In the genomic region with DNA sequence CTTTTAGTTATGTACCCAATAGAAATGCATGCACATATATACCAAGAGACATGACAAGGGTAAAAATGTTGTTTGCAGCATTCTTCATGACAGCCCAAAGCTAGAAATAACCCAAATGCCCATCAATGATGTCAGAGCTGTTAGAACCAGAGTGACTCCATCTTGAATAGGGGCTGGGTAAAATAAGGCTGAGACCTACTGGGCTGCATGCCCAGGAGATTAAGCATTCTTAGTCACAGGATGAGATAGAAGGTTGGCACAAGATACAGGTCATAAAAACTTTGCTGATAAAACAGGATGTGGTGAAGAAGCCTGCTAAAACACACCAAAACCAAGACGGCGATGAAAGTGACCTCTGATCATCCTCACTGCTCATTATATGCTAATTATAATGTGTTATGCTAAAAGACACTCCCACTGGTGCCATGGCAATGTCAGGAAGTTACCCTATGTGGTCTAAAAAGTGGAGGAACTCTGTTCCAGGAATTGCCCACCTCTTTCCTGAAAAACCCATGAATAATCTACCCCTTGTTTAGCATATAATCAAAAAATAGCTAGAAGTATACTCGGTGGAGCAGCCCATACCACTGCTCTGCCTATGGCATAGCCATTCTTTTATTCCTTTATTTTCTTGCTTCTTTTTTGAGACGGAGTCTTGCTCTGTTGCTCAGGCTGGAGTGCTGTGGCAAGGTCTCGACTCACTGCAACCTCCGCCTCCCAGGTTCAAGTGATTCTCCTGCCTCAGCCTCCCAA, we compare ENCODE assay signal across 8 cellular contexts. TPM values are rescaled to one million over a fixed set of nuclear protein-coding genes. Genes with fewer than 3 reads are reported as not detected.
DNase-seq lines count a peak whose midpoint lies in the region; ATAC-seq, FAIRE-seq and TF ChIP-seq lines count a peak whose summit lies in the region.

No MANE protein-coding gene starts in this region.

- H3K79me2 ChIP-seq in K562 (ENCODE audit: control insufficient read depth, insufficient read depth, low read length) (peaks cover 44% of the 10 kb centered on the region), smooth muscle cell (ENCODE audit: low read depth) (no peaks in the 10 kb centered on the region)

- H2AFZ ChIP-seq in K562 (ENCODE audit: low read depth, low read length) (no peak overlapping the region), smooth muscle cell (ENCODE audit: low read depth) (no peak overlapping the region)

- no peak for FAIRE-seq in K562 (lab: Jason Lieb, UNC)

- intact Hi-C loops in K562 (cut with micrococcal nuclease): no loop called here

- TF ChIP-seq RAD21 in K562 (CRISPR knock-in tag; conservative IDR thresholded peaks at IDR 0.05 in 1 of 2, IDR thresholded peaks at IDR 0.05 in 1 of 2): peak in 1 of 2 experiments; percentile 52; a peak in 2 of 4 replicates

- H3K4me1 ChIP-seq in K562 (replicated peaks in 1 of 2; ENCODE audit: control insufficient read depth in 2 of 2, insufficient read depth in 2 of 2, low read length in 2 of 2) (peaks cover 12 to 28% of the 10 kb centered on the region in 2 experiments), smooth muscle cell (ENCODE audit: low read depth) (no peaks in the 10 kb centered on the region)

- H3K4me2 ChIP-seq in K562 (ENCODE audit: insufficient read depth, low read length) (no peak overlapping the region), smooth muscle cell (peak overlapping the region; percentile 42)

- no peak overlapping the region; the same call in 2 of the 3 replicates for H3K27ac ChIP-seq in K562 (ENCODE audit: extremely low read depth, low read depth, low read length)
- peak overlapping the region; percentile 45 for H3K27ac ChIP-seq in smooth muscle cell (ENCODE audit: low read depth)

- H3K9me3 ChIP-seq in K562 (replicated peaks; ENCODE audit: control insufficient read depth, insufficient read depth, low read depth, low read length) (no peaks in the 10 kb centered on the region), smooth muscle cell (replicated peaks; ENCODE audit: low read depth) (no peaks in the 10 kb centered on the region)

- peaks cover 44% of the 10 kb centered on the region for H3K36me3 ChIP-seq in K562 (ENCODE audit: control insufficient read depth, insufficient read depth, low read length)
- no peaks in the 10 kb centered on the region for H3K36me3 ChIP-seq in smooth muscle cell (ENCODE audit: low read depth)

- peak overlapping the region in 1 of 2 experiments; percentile 51; a peak in 1 of 4 replicates for H3K9ac ChIP-seq in K562 (ENCODE audit: insufficient read depth in 1 of 2, low read depth in 2 of 2, low read length in 2 of 2)
- H3K9ac ChIP-seq in smooth muscle cell (ENCODE audit: low read depth): no peak overlapping the region

- TF ChIP-seq EP300 in K562 (IDR thresholded peaks at IDR 0.05; ENCODE audit: low read length): no peak

- peaks cover 4% of the 10 kb centered on the region for H3F3A ChIP-seq in smooth muscle cell (ENCODE audit: low read depth)

- DNase-seq in RKO (ENCODE audit: low spot score) (peak; percentile 87), K562 (ENCODE audit: extremely low read depth in 1 of 4, low spot score in 3 of 4) (peak in 1 of 4 experiments; percentile 27), smooth muscle cell (lab: John Stamatoyannopoulos, UW; ENCODE audit: unreplicated experiment) (no peak), DMS153 (lab: John Stamatoyannopoulos, UW) (no peak)

- TF ChIP-seq CTCF in K562 (IDR thresholded peaks at IDR 0.05 in 2 of 3, conservative IDR thresholded peaks at IDR 0.05 in 1 of 3; ENCODE audit: insufficient read depth in 2 of 3, low read depth in 1 of 3, low read length in 3 of 3): no peak
- TF ChIP-seq CTCF in smooth muscle cell (IDR thresholded peaks at IDR 0.05; ENCODE audit: borderline replicate concordance, insufficient read depth, poor library complexity, severe bottlenecking): no peak

- no peaks in the 10 kb centered on the region for H3K9me1 ChIP-seq in K562 (ENCODE audit: control insufficient read depth, insufficient read depth, low read length)

- no TSS peak for BruUV-seq in K562 (replicated peaks; lab: Mats Ljungman, UMichigan)

- TF ChIP-seq POLR2A in K562 (conservative IDR thresholded peaks at IDR 0.05): no peak

- WGBS in K562 (ENCODE audit: insufficient coverage, low coverage, missing lambda C conversion rate): 25% methylated on average over 4 of the region's 6 CpGs
- 68% methylated on average over 6 of the region's 6 CpGs for WGBS in smooth muscle cell (ENCODE audit: low lambda C conversion rate)

- H3K27me3 ChIP-seq in K562 (ENCODE audit: control insufficient read depth in 2 of 2, insufficient read depth in 2 of 2, low read length in 2 of 2): no peaks in the 10 kb centered on the region
- no peaks in the 10 kb centered on the region for H3K27me3 ChIP-seq in smooth muscle cell (ENCODE audit: low read depth)

- H4K20me1 ChIP-seq in K562 (replicated peaks; ENCODE audit: control insufficient read depth, insufficient read depth, low read length) (no peaks in the 10 kb centered on the region), smooth muscle cell (ENCODE audit: low read depth) (no peaks in the 10 kb centered on the region)

- H3K4me3 ChIP-seq in K562 (no peak overlapping the region), smooth muscle cell (no peak overlapping the region)

- POLR2A ChIA-PET in K562 (lab: Yijun Ruan, JAX): interaction anchor here (1.2 kb wide), 2 partner anchors 11 to 13 kb away, joined by 5 read pairs; no protein-coding TSS in a partner anchor

- CTCF ChIA-PET in K562 (lab: Yijun Ruan, JAX; ENCODE audit: low intra/inter-chr PET ratio): no interaction called here

- in situ Hi-C loops in K562 (cut with MboI): no loop called here

- ATAC-seq in GM19043 (IDR thresholded peaks at IDR 0.05; ENCODE audit: low read depth, unreplicated experiment) (peak; percentile 49), K562 (no peak), HG03354 (IDR thresholded peaks at IDR 0.05; ENCODE audit: poor library complexity, severe bottlenecking, unreplicated experiment) (no peak), GM21423 (IDR thresholded peaks at IDR 0.05; ENCODE audit: unreplicated experiment) (no peak), GM21786 (IDR thresholded peaks at IDR 0.05; ENCODE audit: unreplicated experiment) (no peak)

TF ChIP-seq in K562, 482 proteins besides CTCF, POLR2A, EP300 and RAD21 (continues in another document):
- TF ChIP-seq, protein P1, sequence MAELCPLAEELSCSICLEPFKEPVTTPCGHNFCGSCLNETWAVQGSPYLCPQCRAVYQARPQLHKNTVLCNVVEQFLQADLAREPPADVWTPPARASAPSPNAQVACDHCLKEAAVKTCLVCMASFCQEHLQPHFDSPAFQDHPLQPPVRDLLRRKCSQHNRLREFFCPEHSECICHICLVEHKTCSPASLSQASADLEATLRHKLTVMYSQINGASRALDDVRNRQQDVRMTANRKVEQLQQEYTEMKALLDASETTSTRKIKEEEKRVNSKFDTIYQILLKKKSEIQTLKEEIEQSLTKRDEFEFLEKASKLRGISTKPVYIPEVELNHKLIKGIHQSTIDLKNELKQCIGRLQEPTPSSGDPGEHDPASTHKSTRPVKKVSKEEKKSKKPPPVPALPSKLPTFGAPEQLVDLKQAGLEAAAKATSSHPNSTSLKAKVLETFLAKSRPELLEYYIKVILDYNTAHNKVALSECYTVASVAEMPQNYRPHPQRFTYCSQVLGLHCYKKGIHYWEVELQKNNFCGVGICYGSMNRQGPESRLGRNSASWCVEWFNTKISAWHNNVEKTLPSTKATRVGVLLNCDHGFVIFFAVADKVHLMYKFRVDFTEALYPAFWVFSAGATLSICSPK (IDR thresholded peaks at IDR 0.05; ENCODE audit: borderline replicate concordance): no peak
- TF ChIP-seq MAFK (IDR thresholded peaks at IDR 0.05; ENCODE audit: low read length): no peak
- TF ChIP-seq KAT2B (IDR thresholded peaks at IDR 0.05; ENCODE audit: low read depth, low read length): no peak

RNA-seq across cellular contexts. Expression of gene ZBTB11, which starts 32.9 kb away (rescaled TPM):
- 32.5 and 111 TPM in 2 replicates for total RNA-seq in K562 (2011; cell fraction: chromatin; rRNA removed; ENCODE audit: low replicate concordance)
- total RNA-seq in K562 (2011; cell fraction: nucleolus; rRNA removed): 22.2 and 32.0 TPM in 2 replicates
- 39.2 and 53.8 TPM in 2 replicates for total RNA-seq in K562 (2011; cell fraction: nucleoplasm; rRNA removed)
- 23.7 and 23.8 TPM in 2 replicates for total RNA-seq in K562 (2014; rRNA removed)
- total RNA-seq in K562 (2014; rRNA removed; fragmentation: Illumina TruSeq; extraction: Trizol): 26.2 and 28.2 TPM in 2 replicates
- 25.1 and 26.3 TPM in 2 replicates for total RNA-seq in K562 (2015; rRNA removed; fragmentation: Illumina TruSeq; extraction: Trizol)
- total RNA-seq in K562 (2021): 21.4 and 21.5 TPM in 2 replicates
- polyA plus RNA-seq in K562 (2011; rRNA removed): 25.3 and 31.9 TPM in 2 replicates
- 6.1 and 8.5 TPM in 2 replicates for polyA plus RNA-seq in K562 (2011; cell fraction: cytosol; rRNA removed)
- polyA plus RNA-seq in K562 (2011; cell fraction: nucleus; rRNA removed): 17.0 and 18.8 TPM in 2 replicates
- polyA plus RNA-seq in K562 (2012): 12.9 and 13.6 TPM in 2 replicates
- 18.8 and 20.9 TPM in 2 replicates for polyA plus RNA-seq in K562 (2014; fragmentation: Illumina TruSeq; extraction: Trizol)
- polyA plus RNA-seq in K562 (2014; fragmentation: Nextera tagmentation; extraction: Ambion mirVana): 1 to 10 TPM; 6.2 to 7.2 TPM
- 15.7 and 16.2 TPM in 2 replicates for polyA plus RNA-seq in K562 (2014; rRNA removed)
- 56.1 and 62.4 TPM in 2 replicates for polyA minus RNA-seq in K562 (2011; rRNA and poly(A)+ RNA removed)
- 23.7 and 26.0 TPM in 2 replicates for polyA minus RNA-seq in K562 (2011; cell fraction: cytosol; rRNA and poly(A)+ RNA removed)
- 26.4 and 30.4 TPM in 2 replicates for polyA minus RNA-seq in K562 (2011; cell fraction: nucleus; rRNA and poly(A)+ RNA removed)
- 33.7 and 36.3 TPM in 2 replicates for total RNA-seq in smooth muscle cell
- polyA plus RNA-seq in smooth muscle cell: 7.6 and 9.1 TPM in 2 replicates

RNA-seq across cellular contexts. Expression of gene RPL24, which starts 42.5 kb away (rescaled TPM):
- total RNA-seq in K562 (2011; cell fraction: chromatin; rRNA removed; ENCODE audit: low replicate concordance): 302 and 379 TPM in 2 replicates
- total RNA-seq in K562 (2011; cell fraction: nucleolus; rRNA removed): 502 and 519 TPM in 2 replicates
- 556 and 741 TPM in 2 replicates for total RNA-seq in K562 (2011; cell fraction: nucleoplasm; rRNA removed)
- total RNA-seq in K562 (2014; rRNA removed) (2,157 and 4,237 TPM in 2 replicates), K562 (2014; rRNA removed; fragmentation: Illumina TruSeq; extraction: Trizol) (1,726 and 1,992 TPM in 2 replicates), K562 (2015; rRNA removed; fragmentation: Illumina TruSeq; extraction: Trizol) (1,831 and 1,892 TPM in 2 replicates), K562 (2021) (1,401 and 1,590 TPM in 2 replicates), smooth muscle cell (1,956 and 2,011 TPM in 2 replicates)
- polyA plus RNA-seq in K562 (2011; rRNA removed) (1,776 and 1,804 TPM in 2 replicates), K562 (2014; fragmentation: Illumina TruSeq; extraction: Trizol) (2,147 and 2,288 TPM in 2 replicates), K562 (2014; fragmentation: Nextera tagmentation; extraction: Ambion mirVana) (1,000 to 10,000 TPM; 1,189 to 1,198 TPM), K562 (2014; rRNA removed) (4,750 and 5,417 TPM in 2 replicates), smooth muscle cell (452 and 518 TPM in 2 replicates)
- 424 and 746 TPM in 2 replicates for polyA plus RNA-seq in K562 (2011; cell fraction: cytosol; rRNA removed)
- polyA plus RNA-seq in K562 (2011; cell fraction: nucleus; rRNA removed): 459 and 780 TPM in 2 replicates
- polyA plus RNA-seq in K562 (2012): 1,572 and 2,137 TPM in 2 replicates
- polyA minus RNA-seq in K562 (2011; rRNA and poly(A)+ RNA removed): 621 and 719 TPM in 2 replicates
- 317 and 358 TPM in 2 replicates for polyA minus RNA-seq in K562 (2011; cell fraction: cytosol; rRNA and poly(A)+ RNA removed)
- polyA minus RNA-seq in K562 (2011; cell fraction: nucleus; rRNA and poly(A)+ RNA removed): 175 and 332 TPM in 2 replicates
